8 cellular contexts compared by ENCODE assay signal in genomic region chr6:52420668-52421358, GRCh38. TPM values are rescaled to one million over a fixed set of nuclear protein-coding genes. Genes with fewer than 3 reads are reported as not detected.
DNase-seq lines count a peak whose midpoint lies in the region; ATAC-seq and TF ChIP-seq lines count a peak whose summit lies in the region.

No MANE protein-coding gene starts in this region.

- H3K4me3 ChIP-seq in body of pancreas (peak overlapping the region; percentile 18 to 45), tibial artery (peak overlapping the region; percentile 65 to 84)

- H3K27ac ChIP-seq in body of pancreas (peak overlapping the region in 3 of 4 donors; percentile 19 to 80 (median 80)), tibial artery (peak overlapping the region; percentile 84)

- intact Hi-C loops in body of pancreas (cut with DNase I) = no loop called here
- intact Hi-C loops in tibial artery (cut with DNase I; ENCODE audit: low total_unique reads) = loop anchor here (2.0 to 5.0 kb wide), 3 partner anchors 59 to 156 kb away; partner anchors contain the start of genes PAQR8 and TRAM2

- WGBS in body of pancreas, 2 donors = 5% methylated on average over 21 of the region's 21 CpGs

- TF ChIP-seq POLR2A in body of pancreas (IDR thresholded peaks at IDR 0.05) = no peak

- ATAC-seq in body of pancreas = peak; percentile 1
- ATAC-seq in HG03354 (IDR thresholded peaks at IDR 0.05; ENCODE audit: poor library complexity, severe bottlenecking, unreplicated experiment) = no peak

- TF ChIP-seq CTCF in body of pancreas (IDR thresholded peaks at IDR 0.05) (peak in 2 of 7 experiments; percentile 2 to 4), tibial artery (IDR thresholded peaks at IDR 0.05) (no peak)

- DNase-seq in ELR (ENCODE audit: low read depth) (peak; percentile 74), NCI-H2081 treated with DMSO at 0.1 percent for 48 hours (lab: John Stamatoyannopoulos, UW) (peak; percentile 13), body of pancreas (peak in 3 of 4 donors; percentile 18 to 23 (median 18)), kidney glomerular epithelial cell (lab: John Stamatoyannopoulos, UW) (peak; percentile 66), tibial artery (no peak), AG08396 (ENCODE audit: low spot score) (no peak), MV-4-11 (lab: John Stamatoyannopoulos, UW) (no peak)

- H3K36me3 ChIP-seq in body of pancreas (replicated peaks in 1 of 2; ENCODE audit: insufficient read depth in 1 of 2, low read depth in 2 of 2) = no peaks in the 10 kb centered on the region
- H3K36me3 ChIP-seq in tibial artery = no peaks in the 10 kb centered on the region

- H3K9me3 ChIP-seq in body of pancreas = no peaks in the 10 kb centered on the region
- no peaks in the 10 kb centered on the region for H3K9me3 ChIP-seq in tibial artery

- H3K27me3 ChIP-seq in body of pancreas = no peaks in the 10 kb centered on the region
- H3K27me3 ChIP-seq in tibial artery = no peaks in the 10 kb centered on the region

- H3K4me1 ChIP-seq in body of pancreas (peaks cover 15% of the 10 kb centered on the region), tibial artery (peaks cover 0 to 35% (median 19%) of the 10 kb centered on the region in 4 donors)

RNA-seq across cellular contexts. Expression of gene EFHC1, which starts 0.7 kb away (rescaled TPM):
- total RNA-seq in body of pancreas = 10 to 100 TPM; 11.5 to 17.4 TPM

RNA-seq across cellular contexts. Expression of gene PAQR8, which starts 58.9 kb away (rescaled TPM):
- total RNA-seq in body of pancreas = 1 to 10 TPM; 4.0 to 4.9 TPM

Comparison
In these comparisons a context has a peak if more than half of its experiments do, and no peak if none do; other contexts are left out.
1. DNase-seq: peak in ELR (single experiment), NCI-H2081 treated with DMSO at 0.1 percent for 48 hours (single experiment), body of pancreas (3 of 4) and kidney glomerular epithelial cell (single experiment); none in tibial artery (0 of 2), AG08396 (single experiment) and MV-4-11 (single experiment).